In genomic region chr9:112872019-112872418, GRCh38 we compare ENCODE assay signal across 18 cellular contexts. TPM values are rescaled to one million over a fixed set of nuclear protein-coding genes. Genes with fewer than 3 reads are reported as not detected.
A peak's percentile ranks its signal among the peaks of the same experiment; 100 is the strongest.
DNase-seq lines count a peak whose midpoint lies in the region; ATAC-seq, FAIRE-seq and TF ChIP-seq lines count a peak whose summit lies in the region.
"Had no signal": no experiment of that assay in that cellular context is flagged by ENCODE, and none has a peak within 500 bp of the region (broad histone marks: within the 10 kb centered on the region; RNA-seq: fewer than 3 reads in every experiment).

No MANE protein-coding gene starts in this region.

- H3K27ac Mint-ChIP-seq in naive B cell, result peak overlapping the region in 4 of 6 donors; percentile 34 to 82 (median 58)
- H3K27ac Mint-ChIP-seq: CD8-positive, alpha-beta T cell; GM23338 had no signal

- no peak for TF ChIP-seq CTCF in OCI-LY3 (IDR thresholded peaks at IDR 0.05; ENCODE audit: low read depth, low read length)

- H3K9me3 Mint-ChIP-seq in naive B cell, result peaks cover 0 to 3% (median 0%) of the 10 kb centered on the region in 7 donors
- H3K9me3 Mint-ChIP-seq: CD8-positive, alpha-beta T cell had no signal

- peak overlapping the region; percentile 45; the same call in 1 of the 2 replicates for H3K27ac ChIP-seq in OCI-LY3 (ENCODE audit: low read length)

- in situ Hi-C loops in KBM-7 (cut with MboI; ENCODE audit: low pct_unique_long_range_greater_than_20kb, low sequenced_read_pairs), result no loop called here

- H3K9me3 ChIP-seq in OCI-LY3 (ENCODE audit: insufficient read depth, low read length), result no peaks in the 10 kb centered on the region

- peaks cover 30 to 43% of the 10 kb centered on the region in 2 donors for H3K36me3 Mint-ChIP-seq in naive B cell

- no peaks in the 10 kb centered on the region for H4K20me1 ChIP-seq in OCI-LY3 (ENCODE audit: insufficient read depth, low read length)

- H3K4me1 ChIP-seq in OCI-LY3 (ENCODE audit: low read length), result peaks cover 54% of the 10 kb centered on the region

- DNase-seq in CD1c-positive myeloid dendritic cell (ENCODE audit: extremely low spot score) (peak; percentile 50), KBM-7 (peak; percentile 58), naive B cell (no peak), pons (ENCODE audit: low spot score) (no peak), HTR-8/SVneo (ENCODE audit: insufficient read length, low spot score) (no peak)
- DNase-seq: CD8-positive, alpha-beta T cell; GF-D8; NCI-H1105; NCI-H1694; NCI-H2171; NCI-H446; SIG-M5 had no signal

- peak overlapping the region; percentile 29 for H3K4me2 ChIP-seq in OCI-LY3 (ENCODE audit: low read length)
- H3K4me2 ChIP-seq: GM23338 had no signal

- H3K9ac ChIP-seq in OCI-LY3 (ENCODE audit: low read length), result no peak overlapping the region

- peaks cover 10% of the 10 kb centered on the region for H3K36me3 ChIP-seq in OCI-LY3 (replicated peaks; ENCODE audit: low read depth, low read length)

- H2AFZ ChIP-seq in OCI-LY3 (ENCODE audit: low read depth, low read length), result no peak overlapping the region
- H2AFZ ChIP-seq: GM23338 had no signal

- H3K27me3 ChIP-seq in OCI-LY3 (ENCODE audit: low read depth, low read length), result no peaks in the 10 kb centered on the region

- peaks cover 25 to 47% (median 28%) of the 10 kb centered on the region in 3 donors for H3K4me1 Mint-ChIP-seq in naive B cell

- no peak overlapping the region for H3K4me3 ChIP-seq in OCI-LY3 (ENCODE audit: low read length)
- H3K4me3 ChIP-seq: GM23338, K562 had no signal

- H3K27me3 Mint-ChIP-seq in naive B cell, result no peaks in the 10 kb centered on the region

- no peak for FAIRE-seq in HTR-8/SVneo (lab: Jason Lieb, UNC)
- FAIRE-seq: GM12891, GM18507, K562 had no signal

- ATAC-seq in naive B cell (ENCODE audit: low read depth in 2 of 2) (no peak), HG02938 (IDR thresholded peaks at IDR 0.05; ENCODE audit: unreplicated experiment) (no peak)
- ATAC-seq: CD8-positive, alpha-beta T cell; GM23338; K562 had no signal

- peak overlapping the region in 2 of 8 donors; percentile 20 to 26 for H3K4me3 Mint-ChIP-seq in naive B cell
- H3K4me3 Mint-ChIP-seq: CD8-positive, alpha-beta T cell; GM23338 had no signal

- H3K79me2 ChIP-seq in OCI-LY3 (ENCODE audit: low read length), result no peaks in the 10 kb centered on the region

RNA-seq across cellular contexts. Expression of gene SLC46A2, which starts 18.7 kb away (rescaled TPM):
- polyA plus RNA-seq in naive B cell (ENCODE audit: low read depth in 6 of 6), result under 1 TPM in 3 of 6 donors, not detected in 3; 0.14 to 0.22 (median 0.21) TPM
- polyA plus RNA-seq: K562 had no signal

Comparison
In these comparisons a context has a peak if more than half of its experiments do, and no peak if none do; other contexts are left out.
1. DNase-seq: peak in CD1c-positive myeloid dendritic cell (single experiment) and KBM-7 (single experiment); none in naive B cell (single experiment), pons (single experiment) and HTR-8/SVneo (single experiment).